ENCODE assay signal across 8 cellular contexts in the genomic region with DNA sequence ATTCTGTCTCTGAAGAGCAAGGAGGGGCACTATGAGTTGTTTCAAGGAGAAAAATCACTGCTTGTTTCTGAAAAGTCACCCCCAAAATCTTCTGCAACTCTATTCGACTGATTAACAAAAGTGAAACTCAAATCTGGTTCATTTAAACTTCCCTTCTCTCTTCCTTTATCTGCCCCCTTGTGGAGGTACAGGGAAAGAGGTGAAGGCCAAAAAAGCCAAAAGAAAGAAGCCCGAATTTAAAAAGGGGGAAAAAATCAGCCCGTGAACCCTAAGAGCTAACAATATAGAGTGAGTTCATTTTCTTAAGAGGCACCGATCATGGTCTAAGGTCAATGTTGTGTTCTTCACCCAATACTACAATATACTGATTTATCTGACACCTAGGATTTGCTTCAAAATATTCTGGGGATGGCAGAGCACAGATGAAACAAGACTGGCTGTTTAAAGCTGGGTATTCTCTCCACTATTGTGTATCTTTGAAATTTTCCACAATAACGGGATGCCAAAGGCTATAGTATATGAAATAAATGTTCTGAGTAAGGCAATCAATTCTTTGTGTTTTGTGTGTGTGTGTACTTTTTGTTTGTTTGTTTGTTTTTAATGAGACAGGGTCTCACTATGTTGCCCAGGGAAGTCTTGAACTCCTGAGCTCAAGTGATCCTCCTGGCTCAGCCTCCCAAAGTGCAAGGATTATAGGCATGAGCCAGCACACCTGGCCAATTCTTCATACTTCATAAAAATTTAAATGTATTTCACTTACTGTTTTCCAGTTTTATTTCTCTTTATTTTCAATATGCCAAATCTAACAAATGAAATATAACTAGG. TPM values are rescaled to one million over a fixed set of nuclear protein-coding genes. Genes with fewer than 3 reads are reported as not detected.
DNase-seq lines count a peak whose midpoint lies in the region; ATAC-seq and TF ChIP-seq lines count a peak whose summit lies in the region.

No MANE protein-coding gene starts in this region.

- no peaks in the 10 kb centered on the region for H3K9me3 Mint-ChIP-seq in activated CD4-positive, alpha-beta T cell treated with anti-CD3 and anti-CD28 coated beads, Interleukin-2, amount 10 ng/mL, durations not matched to agents 7 days and 5 days
- no peaks in the 10 kb centered on the region for H3K9me3 Mint-ChIP-seq in natural killer cell treated with Interleukin-12 subunit alpha and Interleukin-12 subunit beta and Interleukin-15 and Interleukin-18, amount 100 ng/mL, for 72 hours

- ATAC-seq in GM19467 (IDR thresholded peaks at IDR 0.05; ENCODE audit: unreplicated experiment) (peak; percentile 55), HG02840 (IDR thresholded peaks at IDR 0.05; ENCODE audit: low FRiP score, unreplicated experiment) (no peak)
- peak in 1 of 2 donors; percentile 57 for ATAC-seq in natural killer cell treated with Interleukin-12 subunit alpha and Interleukin-12 subunit beta and Interleukin-15 and Interleukin-18, amount 100 ng/mL, for 72 hours

- H3K4me3 Mint-ChIP-seq in activated CD4-positive, alpha-beta T cell treated with anti-CD3 and anti-CD28 coated beads, Interleukin-2, amount 10 ng/mL, durations not matched to agents 7 days and 5 days, result peak overlapping the region; percentile 13
- no peak overlapping the region for H3K4me3 Mint-ChIP-seq in natural killer cell treated with Interleukin-12 subunit alpha and Interleukin-12 subunit beta and Interleukin-15 and Interleukin-18, amount 100 ng/mL, for 72 hours

- H3K36me3 Mint-ChIP-seq in activated CD4-positive, alpha-beta T cell treated with anti-CD3 and anti-CD28 coated beads, Interleukin-2, amount 10 ng/mL, durations not matched to agents 7 days and 5 days (ENCODE audit: low read depth), result peaks cover 4% of the 10 kb centered on the region
- peaks cover 10% of the 10 kb centered on the region for H3K36me3 Mint-ChIP-seq in natural killer cell treated with Interleukin-12 subunit alpha and Interleukin-12 subunit beta and Interleukin-15 and Interleukin-18, amount 100 ng/mL, for 72 hours

- CTCF ChIA-PET in activated CD4-positive, alpha-beta T cell treated with anti-CD3 and anti-CD28 coated beads, Interleukin-2, amount 10 ng/mL, durations not matched to agents 7 days and 5 days (lab: Charles Lee), result interaction anchor here (0.6 to 2.5 kb wide), 9 partner anchors 9 to 631 kb away, joined by 3 to 11 read pairs (median 4); no protein-coding TSS in a partner anchor

- intact Hi-C loops in esophagus muscularis mucosa (cut with DNase I), result loop anchor here (1.0 to 2.0 kb wide), 2 partner anchors 56 to 116 kb away; a partner anchor contains a TSS

- DNase-seq in DMS153 (lab: John Stamatoyannopoulos, UW) (peak; percentile 20), NCI-H2081 (lab: John Stamatoyannopoulos, UW) (peak; percentile 21 to 47), esophagus muscularis mucosa (ENCODE audit: extremely low spot score) (no peak), UCSD-AML1 (lab: John Stamatoyannopoulos, UW; ENCODE audit: unreplicated experiment) (no peak)
- peak; percentile 64 for DNase-seq in activated CD4-positive, alpha-beta T cell treated with anti-CD3 and anti-CD28 coated beads, Interleukin-2, amount 10 ng/mL, durations not matched to agents 7 days and 5 days
- peak; percentile 63 for DNase-seq in natural killer cell treated with Interleukin-12 subunit alpha and Interleukin-12 subunit beta and Interleukin-15 and Interleukin-18, amount 100 ng/mL, for 72 hours (ENCODE audit: low spot score)

- peaks cover 0 to 3% (median 0%) of the 10 kb centered on the region in 4 donors for H3K36me3 ChIP-seq in esophagus muscularis mucosa

- 14% methylated on average over 5 of the region's 5 CpGs for WGBS in esophagus muscularis mucosa

- peak; percentile 79 to 88 (median 86) for TF ChIP-seq CTCF in esophagus muscularis mucosa (IDR thresholded peaks at IDR 0.05)

- H3K27me3 Mint-ChIP-seq in activated CD4-positive, alpha-beta T cell treated with anti-CD3 and anti-CD28 coated beads, Interleukin-2, amount 10 ng/mL, durations not matched to agents 7 days and 5 days, result no peaks in the 10 kb centered on the region
- no peaks in the 10 kb centered on the region for H3K27me3 Mint-ChIP-seq in natural killer cell treated with Interleukin-12 subunit alpha and Interleukin-12 subunit beta and Interleukin-15 and Interleukin-18, amount 100 ng/mL, for 72 hours

- peak overlapping the region; percentile 48 for H3K27ac Mint-ChIP-seq in activated CD4-positive, alpha-beta T cell treated with anti-CD3 and anti-CD28 coated beads, Interleukin-2, amount 10 ng/mL, durations not matched to agents 7 days and 5 days
- no peak overlapping the region for H3K27ac Mint-ChIP-seq in natural killer cell treated with Interleukin-12 subunit alpha and Interleukin-12 subunit beta and Interleukin-15 and Interleukin-18, amount 100 ng/mL, for 72 hours

- peak overlapping the region; percentile 21 to 57 (median 46) for H3K27ac ChIP-seq in esophagus muscularis mucosa (replicated peaks in 1 of 4)

- no peaks in the 10 kb centered on the region for H3K27me3 ChIP-seq in esophagus muscularis mucosa

- H3K4me1 Mint-ChIP-seq in activated CD4-positive, alpha-beta T cell treated with anti-CD3 and anti-CD28 coated beads, Interleukin-2, amount 10 ng/mL, durations not matched to agents 7 days and 5 days, result peaks cover 9% of the 10 kb centered on the region
- peaks cover 5 to 7% of the 10 kb centered on the region in 2 donors for H3K4me1 Mint-ChIP-seq in natural killer cell treated with Interleukin-12 subunit alpha and Interleukin-12 subunit beta and Interleukin-15 and Interleukin-18, amount 100 ng/mL, for 72 hours (ENCODE audit: low read depth in 2 of 2)

- H3K4me3 ChIP-seq in esophagus muscularis mucosa, result peak overlapping the region; percentile 16 to 45 (median 36)

- no peak for TF ChIP-seq EP300 in esophagus muscularis mucosa (IDR thresholded peaks at IDR 0.05)

- H3K9me3 ChIP-seq in esophagus muscularis mucosa, result no peaks in the 10 kb centered on the region

- no peak for TF ChIP-seq POLR2A in esophagus muscularis mucosa (IDR thresholded peaks at IDR 0.05; ENCODE audit: low read depth)

- POLR2A ChIA-PET in activated CD4-positive, alpha-beta T cell treated with anti-CD3 and anti-CD28 coated beads, Interleukin-2, amount 10 ng/mL, durations not matched to agents 7 days and 5 days (lab: Charles Lee), result no interaction called here

- peaks cover 5 to 85% (median 77%) of the 10 kb centered on the region in 4 donors for H3K4me1 ChIP-seq in esophagus muscularis mucosa

RNA-seq across cellular contexts. Expression of a gene that starts 55.0 kb away (rescaled TPM):
- 10 to 100 TPM; 10.2 to 10.7 TPM for total RNA-seq in activated CD4-positive, alpha-beta T cell treated with anti-CD3 and anti-CD28 coated beads, Interleukin-2, amount 10 ng/mL, durations not matched to agents 7 days and 5 days
- total RNA-seq in esophagus muscularis mucosa, result 10 to 100 TPM; 13.1 to 18.7 (median 14.8) TPM
- 10 to 100 TPM; 11.0 to 12.6 TPM for total RNA-seq in natural killer cell treated with Interleukin-12 subunit alpha and Interleukin-12 subunit beta and Interleukin-15 and Interleukin-18, amount 100 ng/mL, for 72 hours

Comparison
In these comparisons a context has a peak if more than half of its experiments do, and no peak if none do; other contexts are left out.
1. DNase-seq: peak in DMS153 (single experiment), NCI-H2081 (2 of 2), activated CD4-positive, alpha-beta T cell treated with anti-CD3 and anti-CD28 coated beads, Interleukin-2, amount 10 ng/mL, durations not matched to agents 7 days and 5 days (single experiment) and natural killer cell treated with Interleukin-12 subunit alpha and Interleukin-12 subunit beta and Interleukin-15 and Interleukin-18, amount 100 ng/mL, for 72 hours (single experiment); none in esophagus muscularis mucosa (single experiment) and UCSD-AML1 (single experiment).